15 cellular contexts compared by ENCODE assay signal in the genomic region with DNA sequence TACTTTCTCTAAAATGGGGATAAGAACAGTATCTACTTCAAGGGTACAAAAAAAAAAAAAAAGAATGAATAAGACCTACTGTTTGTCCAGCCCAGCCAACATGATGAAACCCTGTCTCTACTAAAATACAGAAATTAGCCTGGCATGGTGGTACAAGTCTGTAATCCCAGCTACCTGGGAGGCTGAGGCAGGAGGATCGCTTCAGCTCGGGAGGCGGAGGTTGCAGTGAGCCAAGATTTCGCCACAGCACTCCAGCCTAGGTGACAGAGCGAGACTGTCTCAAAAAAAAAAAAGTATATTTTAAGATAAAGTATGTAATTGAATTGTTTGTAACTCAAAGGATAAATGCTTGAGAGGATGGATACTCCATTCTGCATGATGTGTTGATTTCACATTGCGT. TPM values are rescaled to one million over a fixed set of nuclear protein-coding genes. Genes with fewer than 3 reads are reported as not detected.
DNase-seq lines count a peak whose midpoint lies in the region; ATAC-seq and TF ChIP-seq lines count a peak whose summit lies in the region.
"Had no signal": no experiment of that assay in that cellular context is flagged by ENCODE, and none has a peak within 500 bp of the region (broad histone marks: within the 10 kb centered on the region; RNA-seq: fewer than 3 reads in every experiment).

No MANE protein-coding gene starts in this region.

- peaks cover 15% of the 10 kb centered on the region for H3K4me1 Mint-ChIP-seq in MCF 10A (ENCODE audit: insufficient read depth, unreplicated experiment)
- peaks cover 15 to 23% of the 10 kb centered on the region in 2 donors for H3K4me1 Mint-ChIP-seq in effector memory CD8-positive, alpha-beta T cell (ENCODE audit: low read depth in 2 of 2)
- H3K4me1 Mint-ChIP-seq in stimulated activated naive B cell treated with anti-CD40 and anti-IgM and Interleukin-4, amounts not matched to agents 10 μg/mL and 1 μg/mL and 100 μg/mL, for 72 hours = peaks cover 16 to 29% of the 10 kb centered on the region in 2 donors

- H2AFZ ChIP-seq in PC-3 (ENCODE audit: low read length) = no peak overlapping the region

- peaks cover 14% of the 10 kb centered on the region for H3K36me3 Mint-ChIP-seq in MCF 10A (ENCODE audit: insufficient read depth, unreplicated experiment)
- H3K36me3 Mint-ChIP-seq in effector memory CD8-positive, alpha-beta T cell (ENCODE audit: insufficient read depth) = peaks cover 8% of the 10 kb centered on the region
- H3K36me3 Mint-ChIP-seq in stimulated activated naive B cell treated with anti-CD40 and anti-IgM and Interleukin-4, amounts not matched to agents 10 μg/mL and 1 μg/mL and 100 μg/mL, for 72 hours = peaks cover 3 to 9% of the 10 kb centered on the region in 2 donors

- BruUV-seq in MCF 10A (replicated peaks; lab: Mats Ljungman, UMichigan) (no TSS peak), PC-3 (replicated peaks; lab: Mats Ljungman, UMichigan) (no TSS peak)

- H4K20me1 ChIP-seq in PC-3 (ENCODE audit: low read length) = 0 out of 2 replicates have a peak, but pooled peaks cover 6% of the 10 kb centered on the region

- H3K4me2 ChIP-seq in PC-3 (ENCODE audit: low read length) = peak overlapping the region; percentile 92

- peaks cover 67% of the 10 kb centered on the region for H3K79me2 ChIP-seq in PC-3 (ENCODE audit: low read length)

- H3K27me3 ChIP-seq in breast epithelium = no peaks in the 10 kb centered on the region
- H3K27me3 ChIP-seq in PC-3 (ENCODE audit: low read length) = no peaks in the 10 kb centered on the region
- H3K27me3 ChIP-seq in subcutaneous abdominal adipose tissue (ENCODE audit: control insufficient read depth in 5 of 5, insufficient read depth in 4 of 5, low read length in 5 of 5) = no peaks in the 10 kb centered on the region

- no peaks in the 10 kb centered on the region for H3K9me2 ChIP-seq in PC-3 (replicated peaks; ENCODE audit: low read length)

- no peaks in the 10 kb centered on the region for H3K27me3 Mint-ChIP-seq in MCF 10A (ENCODE audit: insufficient read depth, unreplicated experiment)
- H3K27me3 Mint-ChIP-seq in effector memory CD8-positive, alpha-beta T cell = no peaks in the 10 kb centered on the region
- no peaks in the 10 kb centered on the region for H3K27me3 Mint-ChIP-seq in stimulated activated naive B cell treated with anti-CD40 and anti-IgM and Interleukin-4, amounts not matched to agents 10 μg/mL and 1 μg/mL and 100 μg/mL, for 72 hours

- no peak overlapping the region for H3K27ac Mint-ChIP-seq in MCF 10A (ENCODE audit: low read depth, unreplicated experiment)
- H3K27ac Mint-ChIP-seq in effector memory CD8-positive, alpha-beta T cell = peak overlapping the region in 1 of 2 donors; percentile 96
- H3K27ac Mint-ChIP-seq in stimulated activated naive B cell treated with anti-CD40 and anti-IgM and Interleukin-4, amounts not matched to agents 10 μg/mL and 1 μg/mL and 100 μg/mL, for 72 hours = no peak overlapping the region

- no peak for TF ChIP-seq POLR2A in breast epithelium (IDR thresholded peaks at IDR 0.05)

- CTCF ChIA-PET in MCF 10A (lab: Yijun Ruan, JAX) = interaction anchor here (0.6 kb wide), 1 partner anchor 564 kb away, joined by 3 read pairs; no protein-coding TSS in a partner anchor
- CTCF ChIA-PET in PC-3 (lab: Charles Lee) = no interaction called here

- no peak overlapping the region for H3K27ac ChIP-seq in breast epithelium
- H3K27ac ChIP-seq in PC-3 (ENCODE audit: low read length) = no peak overlapping the region
- peak overlapping the region; percentile 99 for H3K27ac ChIP-seq in subcutaneous abdominal adipose tissue (ENCODE audit: low read depth, low read length)

- no peaks in the 10 kb centered on the region for H3K9me3 Mint-ChIP-seq in MCF 10A (ENCODE audit: unreplicated experiment)
- no peaks in the 10 kb centered on the region for H3K9me3 Mint-ChIP-seq in effector memory CD8-positive, alpha-beta T cell
- H3K9me3 Mint-ChIP-seq in stimulated activated naive B cell treated with anti-CD40 and anti-IgM and Interleukin-4, amounts not matched to agents 10 μg/mL and 1 μg/mL and 100 μg/mL, for 72 hours = no peaks in the 10 kb centered on the region

- H3K4me3 ChIP-seq in breast epithelium (no peak overlapping the region), PC-3 (ENCODE audit: low read length) (peak overlapping the region; percentile 86; the same call in 1 of the 2 replicates), subcutaneous abdominal adipose tissue (ENCODE audit: low read depth in 1 of 5, low read length in 5 of 5) (no peak overlapping the region)

- H3K9ac ChIP-seq in PC-3 (ENCODE audit: low read length) (no peak overlapping the region), subcutaneous abdominal adipose tissue (ENCODE audit: low read length in 5 of 5) (peak overlapping the region in 2 of 5 donors; percentile 0 to 99)

- TF ChIP-seq CTCF in MCF 10A (IDR thresholded peaks at IDR 0.05; ENCODE audit: unreplicated experiment) (no peak), breast epithelium (IDR thresholded peaks at IDR 0.05) (no peak), PC-3 (conservative IDR thresholded peaks at IDR 0.05; ENCODE audit: low read depth, low read length) (no peak)

- peaks cover 0 to 10% of the 10 kb centered on the region in 2 donors for H3K4me1 ChIP-seq in breast epithelium
- H3K4me1 ChIP-seq in PC-3 (ENCODE audit: insufficient read depth, low read length) = peaks cover 25% of the 10 kb centered on the region
- H3K4me1 ChIP-seq in subcutaneous abdominal adipose tissue (ENCODE audit: control insufficient read depth in 5 of 5, insufficient read depth in 5 of 5, low read length in 5 of 5) = peaks cover 6 to 38% (median 27%) of the 10 kb centered on the region in 5 donors

- no peaks in the 10 kb centered on the region for H3K36me3 ChIP-seq in breast epithelium
- no peaks in the 10 kb centered on the region for H3K36me3 ChIP-seq in PC-3 (ENCODE audit: low read depth, low read length)
- H3K36me3 ChIP-seq in subcutaneous abdominal adipose tissue (ENCODE audit: control insufficient read depth in 5 of 5, insufficient read depth in 5 of 5, low read length in 5 of 5) = no peaks in the 10 kb centered on the region
- H3K36me3 ChIP-seq: thoracic aorta had no signal

- H3F3A ChIP-seq in PC-3 (ENCODE audit: low read length, unreplicated experiment) = no peaks in the 10 kb centered on the region

- POLR2A ChIA-PET in MCF 10A (lab: Yijun Ruan, JAX) = interaction anchor here (4.5 kb wide), 1 partner anchor 12 kb away, joined by 50 read pairs; no protein-coding TSS in a partner anchor
- POLR2A ChIA-PET in PC-3 (lab: Charles Lee; ENCODE audit: unreplicated experiment) = no interaction called here

- peak overlapping the region; percentile 97 for H3K4me3 Mint-ChIP-seq in MCF 10A (ENCODE audit: unreplicated experiment)
- H3K4me3 Mint-ChIP-seq in effector memory CD8-positive, alpha-beta T cell = peak overlapping the region; percentile 89 to 97
- H3K4me3 Mint-ChIP-seq in stimulated activated naive B cell treated with anti-CD40 and anti-IgM and Interleukin-4, amounts not matched to agents 10 μg/mL and 1 μg/mL and 100 μg/mL, for 72 hours = peak overlapping the region in 1 of 2 donors; percentile 8

- ATAC-seq in PC-3 = no peak
- no peak for ATAC-seq in effector memory CD8-positive, alpha-beta T cell (replicated peaks)
- ATAC-seq in stimulated activated naive B cell treated with anti-CD40 and anti-IgM and Interleukin-4, amounts not matched to agents 10 μg/mL and 1 μg/mL and 100 μg/mL, for 72 hours (replicated peaks) = no peak

- H3K9me3 ChIP-seq in breast epithelium (no peaks in the 10 kb centered on the region), PC-3 (ENCODE audit: low read length) (no peaks in the 10 kb centered on the region), subcutaneous abdominal adipose tissue (ENCODE audit: control insufficient read depth in 5 of 5, low read length in 5 of 5) (no peaks in the 10 kb centered on the region)
- H3K9me3 ChIP-seq: thoracic aorta had no signal

- intact Hi-C loops in MCF 10A (cut with micrococcal nuclease) = loop anchor here (2.0 to 5.0 kb wide), 2 partner anchors 37 to 93 kb away; a partner anchor contains a TSS
- intact Hi-C loops in breast epithelium (cut with DNase I; ENCODE audit: low total_unique reads) = no loop called here
- intact Hi-C loops in PC-3 (cut with micrococcal nuclease) = loop anchor here (5.0 kb wide), 1 partner anchor 348 kb away; a partner anchor contains a TSS

- DNase-seq in MCF 10A (ENCODE audit: unreplicated experiment) (no peak), breast epithelium (ENCODE audit: low spot score in 2 of 2) (no peak), PC-3 (no peak), SKM-1 treated with dmso at 0.1 percent for 144 hours (lab: John Stamatoyannopoulos, UW; ENCODE audit: unreplicated experiment) (no peak)
- DNase-seq in effector memory CD8-positive, alpha-beta T cell = no peak
- DNase-seq in stimulated activated naive B cell treated with anti-CD40 and anti-IgM and Interleukin-4, amounts not matched to agents 10 μg/mL and 1 μg/mL and 100 μg/mL, for 72 hours = no peak
- DNase-seq in stimulated activated CD4-positive, alpha-beta T cell treated with anti-CD3 and anti-CD28 coated beads, Interleukin-4, amount 100 ng/mL, for 24 hours = no peak
- DNase-seq: activated CD4-positive, CD25-positive, alpha-beta regulatory T cell treated with anti-CD3 and anti-CD28 coated beads, Interleukin-2, amount 50 U/mL, for 72 hours; activated gamma-delta T cell treated with Interleukin-2 at 50 U/mL for 16 hours; central memory CD4-positive, alpha-beta T cell; mesendoderm; NCI-H1092; SW 1271 had no signal

RNA-seq across cellular contexts. Expression of a gene that starts 2.0 kb away (rescaled TPM):
- total RNA-seq in MCF 10A (2022) (18.5 and 25.4 TPM in 2 replicates), breast epithelium (10 to 100 TPM; 10.5 to 13.5 (median 12.2) TPM), PC-3 (2014; rRNA removed) (10.6 and 11.1 TPM in 2 replicates)

RNA-seq across cellular contexts. Expression of a gene that starts 36.6 kb away (rescaled TPM):
- 138 and 159 TPM in 2 replicates for total RNA-seq in MCF 10A (2022)
- total RNA-seq in breast epithelium = 10 to 100 TPM; 50.1 to 64.2 (median 58.0) TPM
- 271 and 306 TPM in 2 replicates for total RNA-seq in PC-3 (2014; rRNA removed)
